17 cellular contexts compared by ENCODE assay signal in the genomic region with DNA sequence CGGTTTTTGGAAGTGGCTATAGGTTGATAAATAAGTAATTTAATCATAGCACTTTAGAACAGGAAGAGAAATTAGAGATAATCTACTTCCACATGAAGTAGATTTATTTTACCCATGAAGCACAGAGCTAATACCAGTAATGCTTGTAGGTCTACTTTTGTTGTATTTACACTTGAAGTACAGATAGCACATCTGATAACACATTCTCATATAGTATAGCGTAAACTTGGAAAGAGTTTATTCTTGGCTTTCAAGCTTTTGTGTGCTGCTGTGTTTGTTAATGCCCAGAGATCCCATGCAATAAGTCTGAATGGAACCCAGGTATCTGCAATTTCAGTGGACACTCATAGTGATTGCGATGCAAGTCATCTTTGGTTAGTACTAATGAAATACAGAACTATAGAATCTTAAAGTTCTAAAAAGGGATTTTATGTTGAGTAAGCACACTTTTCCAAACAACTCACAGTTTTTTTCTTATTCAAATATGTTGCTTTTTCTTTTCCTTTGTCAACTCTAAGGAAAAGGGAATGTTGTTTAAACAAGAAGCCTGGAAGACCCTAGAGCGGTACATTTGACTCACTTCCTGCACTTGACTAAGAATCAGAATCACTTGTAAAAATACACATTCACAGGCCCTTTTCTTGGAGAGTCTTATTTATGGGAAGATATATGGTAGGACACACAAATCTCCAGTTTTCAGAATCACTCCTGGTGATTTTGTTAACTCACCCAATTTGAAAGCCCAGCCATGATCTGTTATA.
A peak's percentile ranks its signal among the peaks of the same experiment; 100 is the strongest.
DNase-seq lines count a peak whose midpoint lies in the region; ATAC-seq, FAIRE-seq and TF ChIP-seq lines count a peak whose summit lies in the region.
"Had no signal": no experiment of that assay in that cellular context is flagged by ENCODE, and none has a peak within 500 bp of the region (broad histone marks: within the 10 kb centered on the region; RNA-seq: fewer than 3 reads in every experiment).

No MANE protein-coding gene starts in this region.

- H3K79me2 ChIP-seq in mammary epithelial cell (ENCODE audit: insufficient read depth, low read length): no peaks in the 10 kb centered on the region

- H3K9me1 ChIP-seq in IMR-90 (ENCODE audit: insufficient read depth, low read length): peaks cover 5% of the 10 kb centered on the region

- H2AK9ac ChIP-seq in IMR-90 (replicated peaks; ENCODE audit: low read depth, low read length, poor library complexity): no peak overlapping the region

- peak overlapping the region; percentile 58 for H2BK20ac ChIP-seq in IMR-90 (ENCODE audit: low read depth, low read length)

- H3K4me1 ChIP-seq in A549 (no peaks in the 10 kb centered on the region), IMR-90 (ENCODE audit: control insufficient read depth, insufficient read depth, low read length) (peaks cover 9% of the 10 kb centered on the region), mammary epithelial cell (ENCODE audit: insufficient read depth, low read length) (no peaks in the 10 kb centered on the region)

- in situ Hi-C loops in IMR-90 (cut with MboI; ENCODE audit: low sequenced_read_pairs) (no loop called here), mammary epithelial cell (cut with MboI; ENCODE audit: low sequenced_read_pairs in 2 of 2) (no loop called here)

- H3K4me3 ChIP-seq in A549 (no peak overlapping the region), IMR-90 (ENCODE audit: insufficient read depth, low read depth, low read length) (no peak overlapping the region), mammary epithelial cell (replicated peaks in 1 of 3; ENCODE audit: insufficient read depth in 1 of 3, low read depth in 2 of 3, low read length in 3 of 3) (no peak overlapping the region), fibroblast of the aortic adventitia (ENCODE audit: low read depth, low read length) (no peak overlapping the region)

- H3K4ac ChIP-seq in IMR-90 (ENCODE audit: low read depth, low read length): peak overlapping the region; percentile 61; the same call in 1 of the 2 replicates

- no peak for FAIRE-seq in A549 (lab: Jason Lieb, UNC)
- FAIRE-seq: GM19239, H1 had no signal

- H4K20me1 ChIP-seq in IMR-90 (ENCODE audit: insufficient read depth, low read length) (no peaks in the 10 kb centered on the region), mammary epithelial cell (ENCODE audit: insufficient read depth, low read length) (no peaks in the 10 kb centered on the region)

- no peak overlapping the region for H3K27ac ChIP-seq in A549
- no peak overlapping the region for H3K27ac ChIP-seq in IMR-90 (ENCODE audit: insufficient read depth, low read length)
- H3K27ac ChIP-seq in mammary epithelial cell (ENCODE audit: insufficient read depth, low read depth, low read length): no peak overlapping the region

- intact Hi-C loops in IMR-90 (cut with micrococcal nuclease): no loop called here
- intact Hi-C loops in mammary epithelial cell (cut with micrococcal nuclease): no loop called here

- no peak overlapping the region for H4K5ac ChIP-seq in IMR-90 (ENCODE audit: low read depth, low read length)

- H3K14ac ChIP-seq in IMR-90 (replicated peaks; ENCODE audit: low read depth, low read length): no peak overlapping the region

- H3K79me1 ChIP-seq in IMR-90 (ENCODE audit: low read depth in 1 of 2, low read length in 2 of 2): no peaks in the 10 kb centered on the region

- TF ChIP-seq POLR2A in A549 (IDR thresholded peaks at IDR 0.05; ENCODE audit: low read length) (no peak), IMR-90 (IDR thresholded peaks at IDR 0.05; ENCODE audit: low read depth, low read length) (no peak)

- H4K91ac ChIP-seq in IMR-90 (ENCODE audit: insufficient read depth, low read depth, low read length): no peak overlapping the region

- ATAC-seq in A549 (no peak), IMR-90 (ENCODE audit: low read depth) (peak; percentile 75)

- TF ChIP-seq CTCF in A549 (IDR thresholded peaks at IDR 0.05) (no peak), IMR-90 (conservative IDR thresholded peaks at IDR 0.05; ENCODE audit: low read depth, low read length) (no peak), mammary epithelial cell (conservative IDR thresholded peaks at IDR 0.05 in 1 of 2, IDR thresholded peaks at IDR 0.05 in 1 of 2; ENCODE audit: extremely low read depth in 1 of 2, insufficient read depth in 1 of 2, low read depth in 1 of 2, low read length in 2 of 2) (no peak), fibroblast of the aortic adventitia (IDR thresholded peaks at IDR 0.05; ENCODE audit: insufficient read depth, low read length) (no peak)

- no peak for TF ChIP-seq RAD21 in A549 (conservative IDR thresholded peaks at IDR 0.05 in 1 of 2, IDR thresholded peaks at IDR 0.05 in 1 of 2)
- TF ChIP-seq RAD21 in IMR-90 (IDR thresholded peaks at IDR 0.05; ENCODE audit: low read length): no peak

- TF ChIP-seq EP300 in A549 (IDR thresholded peaks at IDR 0.05): no peak

- DNase-seq in A549 (ENCODE audit: low read depth in 1 of 2, low spot score in 1 of 2): no peak
- DNase-seq in IMR-90: peak; percentile 85
- no peak for DNase-seq in mammary epithelial cell
- DNase-seq in fibroblast of the aortic adventitia (ENCODE audit: low read depth): peak; percentile 20
- no peak for DNase-seq in stimulated activated naive CD4-positive, alpha-beta T cell (lab: John Stamatoyannopoulos, UW)
- DNase-seq in T-helper 1 cell: no peak
- no peak for DNase-seq in kidney tubule cell (ENCODE audit: low spot score)
- DNase-seq in hypothalamus (lab: John Stamatoyannopoulos, UW): no peak
- DNase-seq: COR-L47, Kasumi-1, MV-4-11, NCI-H1417, NCI-H1930, NCI-H69, SHP77 treated with DMSO at 0.1 percent for 48 hours had no signal

- dilution Hi-C loops in IMR-90 (cut with HindIII; ENCODE audit: low sequenced_read_pairs, unreplicated experiment) (no loop called here), mammary epithelial cell (cut with HindIII; ENCODE audit: low sequenced_read_pairs) (no loop called here)

- H2BK15ac ChIP-seq in IMR-90 (ENCODE audit: low read depth, low read length): peak overlapping the region; percentile 53; the same call in 1 of the 3 replicates

- no peak overlapping the region for H3K23ac ChIP-seq in IMR-90 (ENCODE audit: low read depth, low read length)

- POLR2A ChIA-PET in A549 (lab: Yijun Ruan, JAX): no interaction called here
- POLR2A ChIA-PET in IMR-90 (lab: Charles Lee; ENCODE audit: unreplicated experiment): no interaction called here

- H3K9ac ChIP-seq in IMR-90 (ENCODE audit: low read depth, low read length) (no peak overlapping the region), mammary epithelial cell (ENCODE audit: insufficient read depth, low read length) (no peak overlapping the region)

- H3K36me3 ChIP-seq in IMR-90 (ENCODE audit: control insufficient read depth, insufficient read depth, low read length): no peaks in the 10 kb centered on the region
- no peaks in the 10 kb centered on the region for H3K36me3 ChIP-seq in mammary epithelial cell (ENCODE audit: insufficient read depth, low read length)

- H3K27me3 ChIP-seq in IMR-90 (ENCODE audit: control insufficient read depth, insufficient read depth, low read length) (no peaks in the 10 kb centered on the region), mammary epithelial cell (ENCODE audit: insufficient read depth, low read length) (no peaks in the 10 kb centered on the region)

- peak overlapping the region; percentile 48 for H2BK120ac ChIP-seq in IMR-90 (ENCODE audit: low read depth, low read length)

- 86% methylated on average over 4 of the region's 4 CpGs for WGBS in A549 (ENCODE audit: missing lambda C conversion rate)
- no CpG with 5 or more reads among the region's 4 CpGs for WGBS in IMR-90 (ENCODE audit: extremely low coverage in 2 of 2, insufficient read length in 1 of 2), 2 experiments
- WGBS in mammary epithelial cell (ENCODE audit: low coverage, missing lambda C conversion rate): 90% methylated on average over 4 of the region's 4 CpGs

- no peak overlapping the region for H4K8ac ChIP-seq in IMR-90 (ENCODE audit: low read depth in 2 of 2, low read length in 2 of 2)

- H3K9me3 ChIP-seq in A549 (no peaks in the 10 kb centered on the region), IMR-90 (ENCODE audit: control insufficient read depth, insufficient read depth, low read length) (no peaks in the 10 kb centered on the region), mammary epithelial cell (replicated peaks; ENCODE audit: insufficient read depth, low read length) (no peaks in the 10 kb centered on the region)

- BruUV-seq in IMR-90 (replicated peaks; lab: Mats Ljungman, UMichigan): no TSS peak
- BruUV-seq in mammary epithelial cell (replicated peaks; lab: Mats Ljungman, UMichigan): no TSS peak

- no peak overlapping the region for H3K56ac ChIP-seq in IMR-90 (ENCODE audit: extremely low read depth, insufficient read depth, low read length)

- H3K18ac ChIP-seq in IMR-90 (ENCODE audit: low read depth, low read length): no peak overlapping the region; the same call in 1 of the 2 replicates

- H3K4me2 ChIP-seq in A549: no peak overlapping the region
- peak overlapping the region; percentile 24; the same call in 1 of the 2 replicates for H3K4me2 ChIP-seq in IMR-90 (ENCODE audit: low read depth, low read length)
- H3K4me2 ChIP-seq in mammary epithelial cell (ENCODE audit: insufficient read depth, low read depth, low read length): no peak overlapping the region

- CTCF ChIA-PET in A549 (lab: Yijun Ruan, JAX) (no interaction called here), IMR-90 (lab: Yijun Ruan, JAX) (no interaction called here), mammary epithelial cell (lab: Charles Lee; ENCODE audit: low non-redundant PET) (no interaction called here)

- H2AFZ ChIP-seq in IMR-90 (replicated peaks; ENCODE audit: low read length, poor library complexity) (no peak overlapping the region), mammary epithelial cell (ENCODE audit: low read depth, low read length) (peak overlapping the region; percentile 15)

- peak overlapping the region; percentile 46 for H2BK5ac ChIP-seq in IMR-90 (ENCODE audit: low read depth, low read length, poor library complexity, severe bottlenecking)

- H2AK5ac ChIP-seq in IMR-90 (ENCODE audit: low read depth, low read length): no peak overlapping the region

TF ChIP-seq in A549, 52 proteins besides CTCF, POLR2A, EP300 and RAD21:
- TF ChIP-seq MAFK (IDR thresholded peaks at IDR 0.05; ENCODE audit: partially characterized antibody): peak; percentile 9
- TF ChIP-seq HOXA7 (CRISPR knock-in tag; IDR thresholded peaks at IDR 0.05): no peak

TF ChIP-seq in IMR-90, 13 proteins besides CTCF, POLR2A, EP300 and RAD21:
- TF ChIP-seq MAFK (IDR thresholded peaks at IDR 0.05; ENCODE audit: low read depth, low read length): peak; percentile 34
- TF ChIP-seq, protein P1, sequence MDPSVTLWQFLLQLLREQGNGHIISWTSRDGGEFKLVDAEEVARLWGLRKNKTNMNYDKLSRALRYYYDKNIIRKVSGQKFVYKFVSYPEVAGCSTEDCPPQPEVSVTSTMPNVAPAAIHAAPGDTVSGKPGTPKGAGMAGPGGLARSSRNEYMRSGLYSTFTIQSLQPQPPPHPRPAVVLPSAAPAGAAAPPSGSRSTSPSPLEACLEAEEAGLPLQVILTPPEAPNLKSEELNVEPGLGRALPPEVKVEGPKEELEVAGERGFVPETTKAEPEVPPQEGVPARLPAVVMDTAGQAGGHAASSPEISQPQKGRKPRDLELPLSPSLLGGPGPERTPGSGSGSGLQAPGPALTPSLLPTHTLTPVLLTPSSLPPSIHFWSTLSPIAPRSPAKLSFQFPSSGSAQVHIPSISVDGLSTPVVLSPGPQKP (IDR thresholded peaks at IDR 0.05; ENCODE audit: borderline replicate concordance, low read depth, low read length): no peak

Comparison
In these comparisons a context has a peak if more than half of its experiments do, and no peak if none do; other contexts are left out.
1. DNase-seq: peak in IMR-90 (single experiment) and fibroblast of the aortic adventitia (single experiment); none in A549 (0 of 2), mammary epithelial cell (single experiment), stimulated activated naive CD4-positive, alpha-beta T cell (0 of 6), T-helper 1 cell (0 of 5), kidney tubule cell (single experiment) and hypothalamus (0 of 51).